8 cellular contexts compared by ENCODE assay signal in the genomic region with DNA sequence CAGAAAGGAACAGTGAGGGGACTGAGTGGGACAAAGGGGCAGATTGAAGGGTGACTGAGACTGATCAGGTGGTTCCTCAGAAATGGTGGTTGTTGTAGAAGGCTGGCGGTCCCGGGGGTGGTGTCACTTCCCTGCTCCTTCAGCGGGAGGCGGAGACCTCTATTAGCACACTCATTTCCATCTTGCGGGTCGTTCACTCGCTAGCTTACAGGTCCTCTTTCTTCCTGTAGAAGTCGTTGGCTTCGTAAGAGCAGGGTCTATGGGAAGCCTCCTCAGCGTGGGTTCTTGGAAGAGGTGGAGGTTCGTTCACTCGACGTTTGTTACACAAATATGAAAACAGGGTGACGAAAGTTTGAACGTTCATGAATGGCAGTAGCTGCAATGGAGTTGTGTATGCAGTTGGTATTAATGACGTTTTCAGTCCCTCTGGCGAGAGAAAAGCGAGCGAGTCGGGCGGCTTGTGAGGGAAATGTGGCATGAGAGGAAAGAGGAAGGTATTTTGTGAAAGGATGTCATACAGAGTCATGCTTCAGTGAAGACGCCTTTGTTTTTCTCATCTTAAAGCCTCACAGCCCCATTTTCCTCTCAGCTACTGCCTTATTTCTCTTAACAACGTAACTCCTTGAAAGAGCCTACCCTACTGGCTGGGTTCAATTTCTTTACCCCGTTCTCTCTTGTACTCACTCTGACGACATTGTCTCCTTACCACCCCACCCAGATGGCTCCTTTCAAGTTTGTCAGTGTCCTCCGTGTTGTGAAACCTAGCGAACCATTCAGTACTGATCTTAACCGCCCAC. TPM values are rescaled to one million over a fixed set of nuclear protein-coding genes. Genes with fewer than 3 reads are reported as not detected.
A peak's percentile ranks its signal among the peaks of the same experiment; 100 is the strongest.
DNase-seq lines count a peak whose midpoint lies in the region; ATAC-seq and TF ChIP-seq lines count a peak whose summit lies in the region.

No MANE protein-coding gene starts in this region.

- no peak for TF ChIP-seq EP300 in upper lobe of left lung (IDR thresholded peaks at IDR 0.05)

- peaks cover 33% of the 10 kb centered on the region for H3F3A ChIP-seq in neural progenitor cell (ENCODE audit: low read depth)

- WGBS in upper lobe of left lung, 2 donors = 7 to 12% methylated on average over 28 of the region's 28 CpGs

- H3K9ac ChIP-seq in BLaER1 (peak overlapping the region; percentile 85), NT2/D1 (ENCODE audit: insufficient read length, low read depth) (peak overlapping the region; percentile 8), neural progenitor cell (no peak overlapping the region)

- in situ Hi-C loops in GM18951 (cut with MboI; ENCODE audit: low sequenced_read_pairs, unreplicated experiment) = no loop called here

- H3K9me3 Mint-ChIP-seq in activated T-cell treated with anti-CD3 and anti-CD28 coated beads, Interleukin-2, amount 50 U/mL, for 4 hours = no peaks in the 10 kb centered on the region
- peaks cover 28% of the 10 kb centered on the region for H3K9me3 Mint-ChIP-seq in neural progenitor cell

- H3K4me1 ChIP-seq in BLaER1 (peaks cover 13% of the 10 kb centered on the region), NT2/D1 (ENCODE audit: insufficient read depth, insufficient read length) (no peaks in the 10 kb centered on the region), neural progenitor cell (no peaks in the 10 kb centered on the region), upper lobe of left lung (peaks cover 0 to 15% (median 6%) of the 10 kb centered on the region in 4 donors)

- H3K79me2 ChIP-seq in neural progenitor cell (ENCODE audit: low read depth) = no peaks in the 10 kb centered on the region

- peaks cover 17% of the 10 kb centered on the region for H3K9me3 ChIP-seq in BLaER1
- peaks cover 8% of the 10 kb centered on the region; the same call in 1 of the 2 replicates for H3K9me3 ChIP-seq in NT2/D1 (ENCODE audit: insufficient read depth, low read length)
- H3K9me3 ChIP-seq in neural progenitor cell (ENCODE audit: low read depth) = peaks cover 8% of the 10 kb centered on the region
- no peaks in the 10 kb centered on the region for H3K9me3 ChIP-seq in upper lobe of left lung

- no peaks in the 10 kb centered on the region for H3K36me3 ChIP-seq in BLaER1
- H3K36me3 ChIP-seq in NT2/D1 (ENCODE audit: insufficient read depth, insufficient read length, low read length) = no peaks in the 10 kb centered on the region
- H3K36me3 ChIP-seq in neural progenitor cell = no peaks in the 10 kb centered on the region
- H3K36me3 ChIP-seq in upper lobe of left lung = no peaks in the 10 kb centered on the region

- H3K36me3 Mint-ChIP-seq in activated T-cell treated with anti-CD3 and anti-CD28 coated beads, Interleukin-2, amount 50 U/mL, for 4 hours (ENCODE audit: insufficient read depth) = no peaks in the 10 kb centered on the region
- peaks cover 5% of the 10 kb centered on the region for H3K36me3 Mint-ChIP-seq in neural progenitor cell

- no peak overlapping the region for H3K27ac Mint-ChIP-seq in neural progenitor cell

- H3K4me3 ChIP-seq in BLaER1 = peak overlapping the region; percentile 76
- H3K4me3 ChIP-seq in NT2/D1 (ENCODE audit: insufficient read length, low read depth) = peak overlapping the region; percentile 66
- H3K4me3 ChIP-seq in fibroblast of mammary gland (ENCODE audit: control insufficient read depth, low read depth, low read length) = peak overlapping the region; percentile 80
- H3K4me3 ChIP-seq in neural progenitor cell = peak overlapping the region; percentile 37
- H3K4me3 ChIP-seq in upper lobe of left lung = peak overlapping the region; percentile 51 to 81 (median 73)

- H3K27me3 ChIP-seq in BLaER1 = no peaks in the 10 kb centered on the region
- H3K27me3 ChIP-seq in NT2/D1 (ENCODE audit: insufficient read depth, insufficient read length) = no peaks in the 10 kb centered on the region
- H3K27me3 ChIP-seq in neural progenitor cell = peaks cover 21% of the 10 kb centered on the region
- H3K27me3 ChIP-seq in upper lobe of left lung = no peaks in the 10 kb centered on the region

- peak overlapping the region; percentile 92 for H2AFZ ChIP-seq in neural progenitor cell (replicated peaks)

- peak overlapping the region; percentile 92 for H3K27ac ChIP-seq in BLaER1
- no peak overlapping the region for H3K27ac ChIP-seq in neural progenitor cell
- H3K27ac ChIP-seq in upper lobe of left lung = peak overlapping the region; percentile 94 to 98 (median 94)

- H3K4me1 Mint-ChIP-seq in activated T-cell treated with anti-CD3 and anti-CD28 coated beads, Interleukin-2, amount 50 U/mL, for 4 hours (ENCODE audit: low read depth) = peaks cover 22% of the 10 kb centered on the region
- peaks cover 6% of the 10 kb centered on the region for H3K4me1 Mint-ChIP-seq in neural progenitor cell

- DNase-seq in NT2/D1 (ENCODE audit: low read depth, low spot score) (no peak), fibroblast of mammary gland (ENCODE audit: low read depth) (peak; percentile 52), neural progenitor cell (ENCODE audit: low spot score) (peak; percentile 48), upper lobe of left lung (peak in 1 of 2 donors; percentile 74)
- DNase-seq in activated T-cell treated with anti-CD3 and anti-CD28 coated beads, Interleukin-2, amount 50 U/mL, for 4 hours = peak; percentile 14

- H3K27me3 Mint-ChIP-seq in activated T-cell treated with anti-CD3 and anti-CD28 coated beads, Interleukin-2, amount 50 U/mL, for 4 hours (ENCODE audit: low read depth) = no peaks in the 10 kb centered on the region
- peaks cover 2% of the 10 kb centered on the region for H3K27me3 Mint-ChIP-seq in neural progenitor cell (ENCODE audit: insufficient read depth, low read depth)

- peak; percentile 54 for TF ChIP-seq POLR2A in GM18951 (IDR thresholded peaks at IDR 0.05; ENCODE audit: extremely low read depth, insufficient read depth, insufficient read length)
- no peak for TF ChIP-seq POLR2A in upper lobe of left lung (IDR thresholded peaks at IDR 0.05)

- H3K4me2 ChIP-seq in BLaER1 (peak overlapping the region; percentile 96), neural progenitor cell (peak overlapping the region; percentile 79)

- H3K4me3 Mint-ChIP-seq in activated T-cell treated with anti-CD3 and anti-CD28 coated beads, Interleukin-2, amount 50 U/mL, for 4 hours = peak overlapping the region; percentile 92
- H3K4me3 Mint-ChIP-seq in neural progenitor cell = peak overlapping the region; percentile 82

- TF ChIP-seq CTCF in fibroblast of mammary gland (conservative IDR thresholded peaks at IDR 0.05; ENCODE audit: control insufficient read depth, insufficient read depth, low read depth, low read length) (no peak), neural progenitor cell (IDR thresholded peaks at IDR 0.05) (no peak), upper lobe of left lung (IDR thresholded peaks at IDR 0.05) (no peak)

- no peaks in the 10 kb centered on the region for H4K20me1 ChIP-seq in BLaER1
- no peaks in the 10 kb centered on the region for H4K20me1 ChIP-seq in neural progenitor cell (ENCODE audit: low read depth)

- peak; percentile 28 for ATAC-seq in HG03196 (IDR thresholded peaks at IDR 0.05; ENCODE audit: unreplicated experiment)
- ATAC-seq in activated T-cell treated with anti-CD3 and anti-CD28 coated beads, Interleukin-2, amount 50 U/mL, for 4 hours = peak; percentile 55 to 61
- peak; percentile 75 to 86 for ATAC-seq in upper lobe of left lung (ENCODE audit: low FRiP score in 2 of 2)

RNA-seq across cellular contexts. Expression of a gene that starts 0.7 kb away (rescaled TPM):
- total RNA-seq in activated T-cell treated with anti-CD3 and anti-CD28 coated beads, Interleukin-2, amount 50 U/mL, for 4 hours = 1 to 10 TPM; 1.1 to 2.4 (median 1.3) TPM
- total RNA-seq in neural progenitor cell (ENCODE audit: low replicate concordance) = 1.1 and 2.7 TPM in 2 replicates
- 10 to 100 TPM in 2 of 6 donors, 1 to 10 TPM in 4; 3.2 to 21.0 (median 8.1) TPM for total RNA-seq in upper lobe of left lung

Comparison
In these comparisons a context has a peak if more than half of its experiments do, and no peak if none do; other contexts are left out.
1. ATAC-seq: peak in every context shown above with its lines; median percentile 80 in upper lobe of left lung; 58 in activated T-cell treated with anti-CD3 and anti-CD28 coated beads, Interleukin-2, amount 50 U/mL, for 4 hours; 28 in HG03196.